25 cellular contexts compared by ENCODE assay signal in the genomic region with DNA sequence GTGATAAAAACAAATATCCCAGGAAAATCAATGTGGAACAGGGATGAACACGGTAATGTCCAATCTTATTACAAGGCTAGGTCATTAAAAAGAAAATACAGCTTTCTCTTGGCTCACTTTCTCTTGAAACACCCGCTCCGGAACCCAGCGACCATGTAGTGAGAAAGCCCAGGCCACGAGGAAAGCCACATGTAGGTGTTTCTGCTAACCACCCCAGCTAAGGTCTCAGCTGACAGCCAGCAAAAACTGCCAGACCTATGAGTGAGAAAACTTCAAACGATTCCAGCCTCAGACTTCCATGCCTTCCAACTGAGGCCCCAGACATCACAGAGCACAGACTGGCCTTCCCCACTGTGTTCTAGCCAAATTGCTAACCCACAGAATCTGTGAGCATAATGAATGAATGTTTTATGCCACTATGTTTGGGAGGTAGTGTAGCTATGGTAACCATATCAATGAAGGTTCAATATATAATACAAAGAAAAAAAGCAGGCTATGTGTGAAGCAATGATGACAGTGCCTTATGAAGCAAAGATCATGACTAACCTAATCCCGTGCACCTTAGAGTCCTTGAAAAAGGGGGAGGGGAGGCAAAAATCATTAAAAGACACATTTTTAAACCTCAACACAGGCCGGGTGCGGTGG. TPM values are rescaled to one million over a fixed set of nuclear protein-coding genes. Genes with fewer than 3 reads are reported as not detected.
"Had no signal": no experiment of that assay in that cellular context is flagged by ENCODE, and none has a peak within 500 bp of the region (broad histone marks: within the 10 kb centered on the region; RNA-seq: fewer than 3 reads in every experiment).

No MANE protein-coding gene starts in this region.

- H3K4me1 Mint-ChIP-seq: nephron progenitor cell, WTC11 had no signal

- ATAC-seq: foreskin keratinocyte, left ventricle myocardium superior, right cardiac atrium, WTC11 had no signal

- H3K27me3 ChIP-seq: brain microvascular endothelial cell, foreskin keratinocyte, transverse colon, vagina had no signal

- H3K36me3 Mint-ChIP-seq: memory B cell had no signal

- H3K27ac ChIP-seq: brain microvascular endothelial cell, foreskin keratinocyte, transverse colon, vagina had no signal

- H3K4me3 ChIP-seq: transverse colon, vagina had no signal

- DNase-seq: activated CD4-positive, alpha-beta T cell treated with anti-CD3 and anti-CD28 coated beads for 4 hours; activated CD8-positive, alpha-beta memory T cell treated with anti-CD3 and anti-CD28 coated beads, Interleukin-2, amount 50 U/mL, for 48 hours; activated naive CD4-positive, alpha-beta T cell treated with Interleukin-2 at 50 U/mL for 16 hours; anterior cingulate cortex; brain microvascular endothelial cell; cerebellar nuclear complex; effector memory CD4-positive, alpha-beta T cell; foreskin keratinocyte; glutamatergic neuron; hypothalamus; left ventricle myocardium superior; nephron progenitor cell; occipital lobe; right cardiac atrium; small intestine; stimulated activated CD4-positive, alpha-beta T cell treated with anti-CD3 and anti-CD28 coated beads, Interleukin-4, amount 100 ng/mL, for 4 hours; stimulated activated CD8-positive, alpha-beta memory T cell treated with anti-CD3 and anti-CD28 coated beads, Interleukin-4, amount 100 ng/mL, for 48 hours; stimulated activated naive CD4-positive, alpha-beta T cell treated with Interleukin-2 at 50 U/mL for 16 hours; substantia nigra; transverse colon had no signal

- H3K9me3 Mint-ChIP-seq: activated T-helper 1 cell treated with anti-CD3 and anti-CD28 coated beads, Interleukin-12 subunit alpha, Interleukin-12 subunit beta, Interleukin-2, Interleukin-4 antibody, amounts not matched to agents 30 ng/mL and 10 ng/mL and 1 ng/mL, durations not matched to agents 14 hours and 24 hours and 36 hours had no signal

- H3K4me3 Mint-ChIP-seq: activated T-helper 1 cell treated with anti-CD3 and anti-CD28 coated beads, Interleukin-12 subunit alpha, Interleukin-12 subunit beta, Interleukin-2, Interleukin-4 antibody, amounts not matched to agents 30 ng/mL and 10 ng/mL and 1 ng/mL, durations not matched to agents 14 hours and 24 hours and 36 hours; memory B cell; nephron progenitor cell; WTC11 had no signal

- H3K27ac Mint-ChIP-seq: activated T-helper 1 cell treated with anti-CD3 and anti-CD28 coated beads, Interleukin-12 subunit alpha, Interleukin-12 subunit beta, Interleukin-2, Interleukin-4 antibody, amounts not matched to agents 30 ng/mL and 10 ng/mL and 1 ng/mL, durations not matched to agents 14 hours and 24 hours and 36 hours; memory B cell; nephron progenitor cell; progenitor cell of endocrine pancreas; WTC11 had no signal

- H3K27me3 Mint-ChIP-seq: progenitor cell of endocrine pancreas had no signal

RNA-seq across cellular contexts. Expression of gene TPTE2, which starts 11.9 kb away (rescaled TPM):
- total RNA-seq: activated T-helper 1 cell treated with anti-CD3 and anti-CD28 coated beads, Interleukin-12 subunit alpha, Interleukin-12 subunit beta, Interleukin-2, Interleukin-4 antibody, amounts not matched to agents 30 ng/mL and 10 ng/mL and 1 ng/mL, durations not matched to agents 14 hours and 24 hours and 36 hours; foreskin keratinocyte; left ventricle myocardium superior; progenitor cell of endocrine pancreas; right cardiac atrium; transverse colon; vagina; WTC11 had no signal
